ENCODE assay signal across 1 cellular context in genomic region chr17:17837966-17838962, GRCh38.
TF ChIP-seq lines count a peak whose summit lies in the region.

No MANE protein-coding gene starts in this region.

TF ChIP-seq in A549, 52 proteins besides CTCF, POLR2A, EP300 and RAD21 (continued from another document):
- TF ChIP-seq FOSL2 (IDR thresholded peaks at IDR 0.05) = no peak
- no peak for TF ChIP-seq FOSL2 (CRISPR knock-in tag; IDR thresholded peaks at IDR 0.05)
- TF ChIP-seq TFCP2L1 (CRISPR knock-in tag; IDR thresholded peaks at IDR 0.05) = 0 out of 2 replicates have a peak, but pooled peaks have one; percentile 64
- peak; percentile 85 for TF ChIP-seq KDM1A (IDR thresholded peaks at IDR 0.05; ENCODE audit: low read depth)
- TF ChIP-seq TP53 (CRISPR knock-in tag; IDR thresholded peaks at IDR 0.05) = peak; percentile 32
- peak; percentile 73 for TF ChIP-seq ZFP36 (IDR thresholded peaks at IDR 0.05; ENCODE audit: borderline replicate concordance, partially characterized antibody)
- peak; percentile 46; the same call in 1 of the 2 replicates for TF ChIP-seq POLR2AphosphoS2 (conservative IDR thresholded peaks at IDR 0.05; ENCODE audit: low read length)
- TF ChIP-seq EHF (CRISPR knock-in tag; IDR thresholded peaks at IDR 0.05) = peak; percentile 39; the same call in 1 of the 2 replicates
- TF ChIP-seq MAX (IDR thresholded peaks at IDR 0.05) = no peak
- TF ChIP-seq FOXS1 (CRISPR knock-in tag; IDR thresholded peaks at IDR 0.05) = peak; percentile 51; the same call in 1 of the 2 replicates
- no peak for TF ChIP-seq EHMT2 (IDR thresholded peaks at IDR 0.05; ENCODE audit: low read depth)
- TF ChIP-seq SMC3 (IDR thresholded peaks at IDR 0.05) = no peak
- TF ChIP-seq BCL3 (IDR thresholded peaks at IDR 0.05) = no peak
- no peak for TF ChIP-seq CEBPB (IDR thresholded peaks at IDR 0.05)
- TF ChIP-seq FOSB (CRISPR knock-in tag; IDR thresholded peaks at IDR 0.05) = peak; percentile 82; the same call in 1 of the 2 replicates
- peak; percentile 66; the same call in 1 of the 2 replicates for TF ChIP-seq CHD4 (IDR thresholded peaks at IDR 0.05; ENCODE audit: borderline replicate concordance)
- TF ChIP-seq JUNB (IDR thresholded peaks at IDR 0.05) = no peak
- TF ChIP-seq HES2 (IDR thresholded peaks at IDR 0.05) = no peak
